ENCODE assay signal across 13 cellular contexts in the genomic region with DNA sequence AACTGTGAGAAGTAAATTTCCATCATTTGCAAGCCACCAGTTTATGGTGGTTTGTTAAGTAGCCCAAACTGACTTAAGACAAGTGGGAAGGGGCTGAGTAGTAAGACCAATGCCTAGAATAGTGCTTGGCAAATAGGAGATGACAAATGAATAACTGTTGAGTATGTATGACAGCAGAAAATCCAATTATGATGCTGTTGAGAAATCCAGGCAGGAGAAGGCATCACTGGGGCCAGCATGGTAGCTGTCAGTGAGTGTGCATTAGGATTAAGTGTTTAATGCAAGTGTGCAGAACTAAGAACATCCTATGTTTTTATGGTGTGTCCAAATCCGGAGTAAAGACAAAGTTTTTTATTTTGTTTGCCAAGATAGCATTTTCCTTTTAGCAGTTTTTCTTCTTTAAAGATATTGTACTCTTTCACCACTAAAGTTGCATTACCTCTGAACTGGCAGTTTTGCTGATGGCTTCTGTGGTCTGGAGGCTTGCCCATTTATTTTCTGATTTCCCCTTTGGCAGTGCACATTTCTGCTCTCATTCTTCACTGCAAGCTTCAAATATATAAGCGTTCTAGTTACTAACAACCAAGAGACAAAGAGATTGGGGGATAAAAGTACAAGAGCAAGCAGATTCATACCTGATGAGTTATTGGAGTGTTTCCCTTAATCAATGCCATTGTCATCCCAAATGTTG.
DNase-seq lines count a peak whose midpoint lies in the region; ATAC-seq and TF ChIP-seq lines count a peak whose summit lies in the region.
"Had no signal": no experiment of that assay in that cellular context is flagged by ENCODE, and none has a peak within 500 bp of the region (broad histone marks: within the 10 kb centered on the region; RNA-seq: fewer than 3 reads in every experiment).

No MANE protein-coding gene starts in this region.

- H4K91ac ChIP-seq in H9 (ENCODE audit: insufficient read length, low read depth, low read length), result no peak overlapping the region

- no peak overlapping the region for H2BK120ac ChIP-seq in H9 (ENCODE audit: low read depth, low read length, poor library complexity, severe bottlenecking)

- no peaks in the 10 kb centered on the region for H3K36me3 ChIP-seq in fibroblast of lung (ENCODE audit: control insufficient read depth, insufficient read depth, low read length)
- H3K36me3 ChIP-seq: prostate gland had no signal

- H3K23me2 ChIP-seq in H9 (ENCODE audit: insufficient read length, low read depth, low read length, poor library complexity, severe bottlenecking), result no peaks in the 10 kb centered on the region

- no peak overlapping the region for H3T11ph ChIP-seq in H9 (ENCODE audit: low read length)

- H3K4ac ChIP-seq in H9 (ENCODE audit: low read depth, low read length), result no peak overlapping the region

- H3K23ac ChIP-seq in H9 (ENCODE audit: insufficient read length, low read depth, low read length), result no peak overlapping the region

- no peak overlapping the region for H2BK12ac ChIP-seq in H9 (ENCODE audit: insufficient read length, low read depth, low read length)

- no peak for TF ChIP-seq CTCF in HFFc6 (IDR thresholded peaks at IDR 0.05)
- no peak for TF ChIP-seq CTCF in fibroblast of lung (conservative IDR thresholded peaks at IDR 0.05 in 1 of 2, IDR thresholded peaks at IDR 0.05 in 1 of 2; ENCODE audit: low read depth in 1 of 2, low read length in 2 of 2)
- TF ChIP-seq CTCF in H9 (conservative IDR thresholded peaks at IDR 0.05), result no peak

- no peak overlapping the region for H4K5ac ChIP-seq in H9 (ENCODE audit: insufficient read length, low read depth, low read length)

- peak overlapping the region; percentile 3; the same call in 1 of the 2 replicates for H3K27ac Mint-ChIP-seq in HFFc6
- H3K27ac Mint-ChIP-seq in H9, result no peak overlapping the region
- H3K27ac Mint-ChIP-seq: activated naive CD8-positive, alpha-beta T cell had no signal

- H3K27ac ChIP-seq in fibroblast of lung (ENCODE audit: insufficient read depth, low read length) (no peak overlapping the region), H9 (ENCODE audit: insufficient read length, low read depth, low read length) (no peak overlapping the region)
- H3K27ac ChIP-seq: coronary artery, prostate gland had no signal

- H3K79me2 ChIP-seq in fibroblast of lung (ENCODE audit: control insufficient read depth, insufficient read depth, low read length) (no peaks in the 10 kb centered on the region), H9 (ENCODE audit: insufficient read depth, low read length) (no peaks in the 10 kb centered on the region)

- DNase-seq in A172 (ENCODE audit: low spot score), result peak; percentile 45
- peak; percentile 19 for DNase-seq in HFFc6
- DNase-seq in OCI-M1 (lab: John Stamatoyannopoulos, UW), result peak; percentile 79
- DNase-seq in fibroblast of lung (ENCODE audit: low read depth in 2 of 2), result peak; percentile 55 to 64
- DNase-seq in H9, result no peak
- DNase-seq in NK-92 (lab: John Stamatoyannopoulos, UW; ENCODE audit: unreplicated experiment), result no peak
- DNase-seq: DMS 273 treated with DMSO at 0.1 percent for 48 hours, NCI-H2171 treated with DMSO at 0.1 percent for 48 hours had no signal

- H2BK20ac ChIP-seq in H9 (ENCODE audit: low read depth, low read length, poor library complexity, severe bottlenecking), result no peak overlapping the region

- no CpG with 5 or more reads among the region's 2 CpGs for WGBS in H9 (ENCODE audit: extremely low coverage, insufficient read length, low lambda C conversion rate)

- no peak overlapping the region for H3K56ac ChIP-seq in H9 (ENCODE audit: insufficient read length, low read depth, low read length)

- no peak overlapping the region for H3K18ac ChIP-seq in H9 (ENCODE audit: insufficient read length, low read depth, low read length)

- no peak overlapping the region for H2BK15ac ChIP-seq in H9 (ENCODE audit: low read depth, low read length)

- no peak overlapping the region for H2BK5ac ChIP-seq in H9 (ENCODE audit: insufficient read length, low read length)

- H4K20me1 ChIP-seq in fibroblast of lung (ENCODE audit: control insufficient read depth, extremely low read depth, insufficient read depth, low read length), result no peaks in the 10 kb centered on the region
- H4K20me1 ChIP-seq in H9 (ENCODE audit: control insufficient read depth, insufficient read depth, insufficient read length), result no peaks in the 10 kb centered on the region

- peaks cover 4% of the 10 kb centered on the region; the same call in 1 of the 2 replicates for H3K36me3 Mint-ChIP-seq in HFFc6 (ENCODE audit: low read depth)
- 0 out of 7 replicates have a peak, but pooled peaks cover 0 to 2% (median 0%) of the 10 kb centered on the region in 3 experiments for H3K36me3 Mint-ChIP-seq in H9 (ENCODE audit: insufficient read depth in 1 of 3, low read depth in 3 of 3)
- H3K36me3 Mint-ChIP-seq: activated naive CD8-positive, alpha-beta T cell had no signal

- no peak overlapping the region for H4K8ac ChIP-seq in H9 (replicated peaks; ENCODE audit: insufficient read length, low read depth, low read length)

- H3K4me2 ChIP-seq in fibroblast of lung (ENCODE audit: extremely low read depth, insufficient read depth, low read length) (no peak overlapping the region), H9 (ENCODE audit: insufficient read depth, insufficient read length, low read length) (no peak overlapping the region)

- H2AFZ ChIP-seq in fibroblast of lung (ENCODE audit: low read length) (no peak overlapping the region), H9 (ENCODE audit: low read length) (no peak overlapping the region)

- H3K27me3 Mint-ChIP-seq in HFFc6 (ENCODE audit: insufficient read depth) (peaks cover 2% of the 10 kb centered on the region; the same call in 1 of the 2 replicates), H9 (ENCODE audit: low read depth) (no peaks in the 10 kb centered on the region)
- H3K27me3 Mint-ChIP-seq: activated naive CD8-positive, alpha-beta T cell had no signal

- H3K9ac ChIP-seq in fibroblast of lung (ENCODE audit: insufficient read depth, low read length) (no peak overlapping the region), H9 (ENCODE audit: extremely low read depth, insufficient read length, low read length) (no peak overlapping the region)

- H2AK5ac ChIP-seq in H9 (ENCODE audit: insufficient read length, low read length), result no peak overlapping the region

- ATAC-seq in GM21423 (IDR thresholded peaks at IDR 0.05; ENCODE audit: unreplicated experiment) (no peak), GM21515 (IDR thresholded peaks at IDR 0.05; ENCODE audit: unreplicated experiment) (no peak)

- H3K27me3 ChIP-seq in fibroblast of lung (ENCODE audit: control insufficient read depth, insufficient read depth, low read length) (no peaks in the 10 kb centered on the region), H9 (ENCODE audit: insufficient read depth, low read length) (no peaks in the 10 kb centered on the region)

- H3K4me3 ChIP-seq in fibroblast of lung (replicated peaks in 1 of 4; ENCODE audit: control extremely low read depth in 1 of 4, insufficient read depth in 1 of 4, low read depth in 3 of 4, low read length in 4 of 4), result no peak overlapping the region
- H3K4me3 ChIP-seq: coronary artery, prostate gland had no signal

- H3K79me1 ChIP-seq in H9 (ENCODE audit: insufficient read depth, low read depth, low read length, poor library complexity, severe bottlenecking), result no peaks in the 10 kb centered on the region

- H3K9me3 Mint-ChIP-seq in HFFc6, result no peaks in the 10 kb centered on the region
- H3K9me3 Mint-ChIP-seq in H9, result no peaks in the 10 kb centered on the region

- no peaks in the 10 kb centered on the region for H3K9me3 ChIP-seq in fibroblast of lung (ENCODE audit: control insufficient read depth, insufficient read depth, low read depth, low read length)
- no peaks in the 10 kb centered on the region for H3K9me3 ChIP-seq in H9 (ENCODE audit: control insufficient read depth, low read depth, low read length)
- H3K9me3 ChIP-seq: prostate gland had no signal

- H3K4me3 Mint-ChIP-seq in HFFc6, result no peak overlapping the region
- H3K4me3 Mint-ChIP-seq in H9, result no peak overlapping the region
- H3K4me3 Mint-ChIP-seq: activated naive CD8-positive, alpha-beta T cell had no signal

- H3K4me1 ChIP-seq in fibroblast of lung (ENCODE audit: control insufficient read depth, extremely low read depth, insufficient read depth, low read length), result no peaks in the 10 kb centered on the region
- no peaks in the 10 kb centered on the region for H3K4me1 ChIP-seq in H9 (ENCODE audit: insufficient read depth, low read length)
- H3K4me1 ChIP-seq: prostate gland had no signal

- no peak overlapping the region for H3K14ac ChIP-seq in H9 (ENCODE audit: insufficient read depth, low read length)

- H3K4me1 Mint-ChIP-seq in HFFc6 (ENCODE audit: low read depth) (peaks cover 25% of the 10 kb centered on the region), H9 (no peaks in the 10 kb centered on the region)

Comparison
In these comparisons a context has a peak if more than half of its experiments do, and no peak if none do; other contexts are left out.
1. DNase-seq: peak in A172 (single experiment), HFFc6 (single experiment), OCI-M1 (single experiment) and fibroblast of lung (2 of 2); none in H9 (single experiment) and NK-92 (single experiment).